Comparison of ENCODE assay signal across 14 cellular contexts in the genomic region with DNA sequence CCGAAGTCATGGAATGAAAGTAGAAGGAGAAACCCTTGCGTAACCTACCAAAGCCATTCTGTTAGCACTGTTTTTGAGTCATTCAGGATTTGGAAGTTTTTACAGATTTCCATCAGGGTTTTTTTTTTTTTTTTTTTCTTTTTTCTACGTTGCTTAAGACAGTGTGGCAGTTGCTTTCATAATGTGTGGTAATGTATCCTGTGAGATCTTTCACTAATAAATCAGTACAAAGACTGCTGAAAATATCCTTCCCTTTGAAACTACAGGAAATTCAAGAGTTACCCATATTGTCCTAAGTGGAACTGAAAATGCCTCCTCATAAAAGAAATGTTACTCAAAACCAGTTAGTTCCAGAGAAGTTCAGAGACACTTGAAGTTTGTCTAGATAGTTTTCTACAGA.
DNase-seq lines count a peak whose midpoint lies in the region; ATAC-seq, FAIRE-seq and TF ChIP-seq lines count a peak whose summit lies in the region.
"Had no signal": no experiment of that assay in that cellular context is flagged by ENCODE, and none has a peak within 500 bp of the region (broad histone marks: within the 10 kb centered on the region; RNA-seq: fewer than 3 reads in every experiment).

No MANE protein-coding gene starts in this region.

- in situ Hi-C loops in IMR-90 (cut with MboI; ENCODE audit: low sequenced_read_pairs): no loop called here

- H2BK15ac ChIP-seq in IMR-90 (ENCODE audit: low read depth, low read length): no peak overlapping the region

- FAIRE-seq in astrocyte (lab: Jason Lieb, UNC): no peak

- no peak overlapping the region for H3K14ac ChIP-seq in IMR-90 (replicated peaks; ENCODE audit: low read depth, low read length)

- TF ChIP-seq RAD21 in IMR-90 (IDR thresholded peaks at IDR 0.05; ENCODE audit: low read length): no peak

- H3K9me3 ChIP-seq in IMR-90 (ENCODE audit: control insufficient read depth, insufficient read depth, low read length) (no peaks in the 10 kb centered on the region), astrocyte (ENCODE audit: insufficient read depth, low read depth, low read length) (no peaks in the 10 kb centered on the region), right atrium auricular region (no peaks in the 10 kb centered on the region), subcutaneous abdominal adipose tissue (ENCODE audit: control insufficient read depth in 5 of 5, low read length in 5 of 5) (no peaks in the 10 kb centered on the region)
- H3K9me3 ChIP-seq: Caco-2, psoas muscle had no signal

- DNase-seq in IMR-90 (peak; percentile 60), astrocyte (ENCODE audit: low read depth) (no peak), right atrium auricular region (ENCODE audit: low spot score) (no peak), globus pallidus (ENCODE audit: low spot score) (no peak), NCI-H2029 (lab: John Stamatoyannopoulos, UW) (no peak), DMS79 treated with DMSO at 0.1 percent for 48 hours (lab: John Stamatoyannopoulos, UW) (no peak)
- DNase-seq: Caco-2; head of caudate nucleus; NCI-H446 treated with DMSO at 0.1 percent for 48 hours; psoas muscle; SHP77; stimulated activated naive CD8-positive, alpha-beta T cell treated with anti-CD3 and anti-CD28 coated beads, Interleukin-15, amount 100 ng/mL, for 72 hours; WERI-Rb-1 had no signal

- 0 out of 2 replicates have a peak overlapping the region, but pooled peaks have one; percentile 8 for H3K18ac ChIP-seq in IMR-90 (ENCODE audit: low read depth, low read length)

- no peaks in the 10 kb centered on the region for H3K27me3 Mint-ChIP-seq in astrocyte (ENCODE audit: low read depth, unreplicated experiment)
- H3K27me3 Mint-ChIP-seq: stimulated activated naive CD8-positive, alpha-beta T cell treated with anti-CD3 and anti-CD28 coated beads, Interleukin-15, amount 100 ng/mL, for 72 hours had no signal

- H2AFZ ChIP-seq in IMR-90 (replicated peaks; ENCODE audit: low read length, poor library complexity): no peak overlapping the region
- no peak overlapping the region for H2AFZ ChIP-seq in astrocyte (ENCODE audit: low read depth, low read length)

- no peak for TF ChIP-seq POLR2A in IMR-90 (IDR thresholded peaks at IDR 0.05; ENCODE audit: low read depth, low read length)

- no TSS peak for BruUV-seq in IMR-90 (replicated peaks; lab: Mats Ljungman, UMichigan)

- intact Hi-C loops in IMR-90 (cut with micrococcal nuclease): no loop called here

- ATAC-seq in IMR-90 (ENCODE audit: low read depth): no peak
- ATAC-seq: stimulated activated naive CD8-positive, alpha-beta T cell treated with anti-CD3 and anti-CD28 coated beads, Interleukin-15, amount 100 ng/mL, for 72 hours had no signal

- no peak overlapping the region for H3K4me3 ChIP-seq in IMR-90 (ENCODE audit: insufficient read depth, low read depth, low read length)
- H3K4me3 ChIP-seq in astrocyte (ENCODE audit: insufficient read depth, low read depth, low read length): no peak overlapping the region
- H3K4me3 ChIP-seq in right atrium auricular region: no peak overlapping the region
- H3K4me3 ChIP-seq in subcutaneous abdominal adipose tissue (ENCODE audit: low read depth in 1 of 5, low read length in 5 of 5): peak overlapping the region in 2 of 5 donors; percentile 24 to 48
- H3K4me3 ChIP-seq: psoas muscle had no signal

- no peak overlapping the region; the same call in 1 of the 2 replicates for H3K27ac ChIP-seq in IMR-90 (ENCODE audit: insufficient read depth, low read length)
- H3K27ac ChIP-seq in astrocyte (ENCODE audit: low read depth, low read length): no peak overlapping the region
- peak overlapping the region; percentile 26 to 50 for H3K27ac ChIP-seq in right atrium auricular region
- H3K27ac ChIP-seq in subcutaneous abdominal adipose tissue (ENCODE audit: low read depth, low read length): peak overlapping the region; percentile 77
- H3K27ac ChIP-seq: psoas muscle, WERI-Rb-1 had no signal

- H3K4me3 Mint-ChIP-seq in astrocyte (ENCODE audit: unreplicated experiment): no peak overlapping the region
- H3K4me3 Mint-ChIP-seq: stimulated activated naive CD8-positive, alpha-beta T cell treated with anti-CD3 and anti-CD28 coated beads, Interleukin-15, amount 100 ng/mL, for 72 hours had no signal

- no CpG with 5 or more reads among the region's 3 CpGs for WGBS in IMR-90 (ENCODE audit: extremely low coverage in 2 of 2, insufficient read length in 1 of 2), 2 experiments

- H2BK20ac ChIP-seq in IMR-90 (ENCODE audit: low read depth, low read length): no peak overlapping the region

- no peak overlapping the region for H2AK9ac ChIP-seq in IMR-90 (replicated peaks; ENCODE audit: low read depth, low read length, poor library complexity)

- H4K8ac ChIP-seq in IMR-90 (ENCODE audit: low read depth in 2 of 2, low read length in 2 of 2): no peak overlapping the region

- no peaks in the 10 kb centered on the region for H3K9me3 Mint-ChIP-seq in astrocyte (ENCODE audit: unreplicated experiment)
- H3K9me3 Mint-ChIP-seq: stimulated activated naive CD8-positive, alpha-beta T cell treated with anti-CD3 and anti-CD28 coated beads, Interleukin-15, amount 100 ng/mL, for 72 hours had no signal

- no peak overlapping the region for H2BK120ac ChIP-seq in IMR-90 (ENCODE audit: low read depth, low read length)

- peaks cover 21 to 33% of the 10 kb centered on the region in 2 experiments for H3K79me1 ChIP-seq in IMR-90 (ENCODE audit: low read depth in 1 of 2, low read length in 2 of 2)

- H3K36me3 ChIP-seq in IMR-90 (ENCODE audit: control insufficient read depth, insufficient read depth, low read length): no peaks in the 10 kb centered on the region; the same call in 1 of the 2 replicates
- H3K36me3 ChIP-seq in astrocyte (ENCODE audit: insufficient read depth, low read length): peaks cover 2% of the 10 kb centered on the region
- no peaks in the 10 kb centered on the region for H3K36me3 ChIP-seq in right atrium auricular region
- H3K36me3 ChIP-seq in subcutaneous abdominal adipose tissue (ENCODE audit: control insufficient read depth in 5 of 5, insufficient read depth in 5 of 5, low read length in 5 of 5): no peaks in the 10 kb centered on the region
- H3K36me3 ChIP-seq: WERI-Rb-1 had no signal

- peaks cover 18% of the 10 kb centered on the region for H3K79me2 ChIP-seq in astrocyte (ENCODE audit: insufficient read depth, low read length)

- TF ChIP-seq CTCF in IMR-90 (conservative IDR thresholded peaks at IDR 0.05; ENCODE audit: low read depth, low read length) (no peak), astrocyte (IDR thresholded peaks at IDR 0.05; ENCODE audit: insufficient read depth, low read depth, low read length) (no peak), right atrium auricular region (IDR thresholded peaks at IDR 0.05) (no peak)

- no peak overlapping the region for H3K4ac ChIP-seq in IMR-90 (ENCODE audit: low read depth, low read length)

- H3K4me1 ChIP-seq in IMR-90 (ENCODE audit: control insufficient read depth, insufficient read depth, low read length): no peaks in the 10 kb centered on the region
- no peaks in the 10 kb centered on the region for H3K4me1 ChIP-seq in astrocyte (ENCODE audit: insufficient read depth, low read length)
- peaks cover 0 to 23% of the 10 kb centered on the region in 2 donors for H3K4me1 ChIP-seq in right atrium auricular region
- peaks cover 0 to 7% (median 6%) of the 10 kb centered on the region in 5 donors for H3K4me1 ChIP-seq in subcutaneous abdominal adipose tissue (ENCODE audit: control insufficient read depth in 5 of 5, insufficient read depth in 5 of 5, low read length in 5 of 5)
- H3K4me1 ChIP-seq: Caco-2 had no signal

- H3K4me2 ChIP-seq in IMR-90 (ENCODE audit: low read depth, low read length) (no peak overlapping the region), astrocyte (ENCODE audit: low read length) (no peak overlapping the region)

- peak overlapping the region; percentile 34 for H3K27ac Mint-ChIP-seq in astrocyte (ENCODE audit: unreplicated experiment)
- H3K27ac Mint-ChIP-seq: stimulated activated naive CD8-positive, alpha-beta T cell treated with anti-CD3 and anti-CD28 coated beads, Interleukin-15, amount 100 ng/mL, for 72 hours had no signal

- POLR2A ChIA-PET in IMR-90 (lab: Charles Lee; ENCODE audit: unreplicated experiment): no interaction called here

- CTCF ChIA-PET in IMR-90 (lab: Yijun Ruan, JAX): no interaction called here

- 0 out of 2 replicates have a peak, but pooled peaks cover 5% of the 10 kb centered on the region for H3K9me1 ChIP-seq in IMR-90 (ENCODE audit: insufficient read depth, low read length)

- no peak overlapping the region for H3K56ac ChIP-seq in IMR-90 (ENCODE audit: extremely low read depth, insufficient read depth, low read length)

- peaks cover 5% of the 10 kb centered on the region for H3K36me3 Mint-ChIP-seq in astrocyte (ENCODE audit: low read depth, unreplicated experiment)

- H4K20me1 ChIP-seq in IMR-90 (ENCODE audit: insufficient read depth, low read length): peaks cover 3% of the 10 kb centered on the region
- H4K20me1 ChIP-seq in astrocyte (ENCODE audit: insufficient read depth, low read length): no peaks in the 10 kb centered on the region

- H2BK5ac ChIP-seq in IMR-90 (ENCODE audit: low read depth, low read length, poor library complexity, severe bottlenecking): no peak overlapping the region

- H3K9ac ChIP-seq in IMR-90 (ENCODE audit: low read depth, low read length) (no peak overlapping the region), astrocyte (ENCODE audit: low read length) (no peak overlapping the region), subcutaneous abdominal adipose tissue (ENCODE audit: low read length in 5 of 5) (peak overlapping the region in 3 of 5 donors; percentile 30 to 63 (median 47))

- dilution Hi-C loops in IMR-90 (cut with HindIII; ENCODE audit: low sequenced_read_pairs, unreplicated experiment): no loop called here

- no peak overlapping the region for H2AK5ac ChIP-seq in IMR-90 (ENCODE audit: low read depth, low read length)

- no peak overlapping the region for H4K91ac ChIP-seq in IMR-90 (ENCODE audit: insufficient read depth, low read depth, low read length)

- no peak overlapping the region for H4K5ac ChIP-seq in IMR-90 (ENCODE audit: low read depth, low read length)

- peaks cover 9% of the 10 kb centered on the region for H3K4me1 Mint-ChIP-seq in astrocyte (ENCODE audit: low read depth, unreplicated experiment)
- H3K4me1 Mint-ChIP-seq: stimulated activated naive CD8-positive, alpha-beta T cell treated with anti-CD3 and anti-CD28 coated beads, Interleukin-15, amount 100 ng/mL, for 72 hours had no signal

- H3K27me3 ChIP-seq in IMR-90 (ENCODE audit: control insufficient read depth, insufficient read depth, low read length): no peaks in the 10 kb centered on the region
- no peaks in the 10 kb centered on the region for H3K27me3 ChIP-seq in astrocyte (ENCODE audit: insufficient read depth, low read length)
- no peaks in the 10 kb centered on the region for H3K27me3 ChIP-seq in right atrium auricular region
- H3K27me3 ChIP-seq in subcutaneous abdominal adipose tissue (ENCODE audit: control insufficient read depth in 5 of 5, insufficient read depth in 4 of 5, low read length in 5 of 5): no peaks in the 10 kb centered on the region

- no peak overlapping the region for H3K23ac ChIP-seq in IMR-90 (ENCODE audit: low read depth, low read length)

TF ChIP-seq in IMR-90, 13 proteins besides CTCF, POLR2A, EP300 and RAD21 (continues in another document):
- TF ChIP-seq CEBPB (IDR thresholded peaks at IDR 0.05; ENCODE audit: low read depth, low read length): peak; percentile 85

Comparison
In these comparisons a context has a peak if more than half of its experiments do, and no peak if none do; other contexts are left out.
1. H3K27ac ChIP-seq: peak in right atrium auricular region (2 of 2) and subcutaneous abdominal adipose tissue (single experiment); none in IMR-90 (single experiment) and astrocyte (single experiment).
2. H3K9ac ChIP-seq: peak in subcutaneous abdominal adipose tissue (3 of 5); none in IMR-90 (single experiment) and astrocyte (single experiment).